In the genomic region with DNA sequence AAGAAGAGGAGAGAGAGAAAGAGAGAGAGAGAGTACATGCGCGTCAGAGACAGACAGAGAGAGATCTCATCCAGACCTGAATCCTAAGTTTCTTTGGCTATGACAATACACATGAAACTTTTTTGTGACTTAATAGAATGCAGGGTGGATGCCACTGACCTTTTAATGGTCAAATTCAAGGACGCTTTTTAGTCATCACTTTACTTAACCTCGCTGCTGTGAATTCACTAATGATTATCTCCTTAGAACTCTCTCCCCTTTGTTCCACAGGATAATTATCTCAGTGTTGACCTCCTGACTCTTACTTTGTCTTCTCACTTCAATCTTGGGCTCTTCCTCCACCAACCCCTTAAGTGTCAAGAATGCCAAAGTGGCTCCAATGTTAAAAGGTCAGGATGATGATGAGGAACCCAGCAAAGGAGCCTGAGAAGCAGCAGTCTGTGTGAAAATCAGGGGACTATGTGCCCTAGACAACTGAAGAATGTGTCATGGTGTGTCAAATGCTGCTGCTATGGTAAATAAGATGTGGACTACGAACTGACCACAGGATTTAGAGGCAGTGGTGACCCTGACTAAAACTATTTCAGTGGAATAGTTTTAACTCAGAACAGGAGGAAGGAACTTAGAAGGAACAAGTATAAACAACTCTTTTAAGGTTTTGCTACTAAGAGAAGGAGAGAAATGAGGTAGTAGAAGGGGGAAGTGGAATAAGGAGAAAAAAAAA, we compare ENCODE assay signal across 17 cellular contexts.
A peak's percentile ranks its signal among the peaks of the same experiment; 100 is the strongest.
DNase-seq lines count a peak whose midpoint lies in the region; ATAC-seq lines count a peak whose summit lies in the region.
"Had no signal": no experiment of that assay in that cellular context is flagged by ENCODE, and none has a peak within 500 bp of the region (broad histone marks: within the 10 kb centered on the region; RNA-seq: fewer than 3 reads in every experiment).

No MANE protein-coding gene starts in this region.

- no peak for DNase-seq in activated T-cell treated with anti-CD3 and anti-CD28 coated beads, Interleukin-2, amount 50 U/mL, for 72 hours
- no peak for DNase-seq in activated T-cell treated with anti-CD3 and anti-CD28 coated beads for 4 hours
- DNase-seq in amniotic stem cell (lab: John Stamatoyannopoulos, UW) = peak; percentile 19
- DNase-seq in medulla oblongata (ENCODE audit: extremely low spot score) = peak; percentile 28
- no peak for DNase-seq in NCI-H2081 (lab: John Stamatoyannopoulos, UW)
- no peak for DNase-seq in COLO668 (lab: John Stamatoyannopoulos, UW; ENCODE audit: unreplicated experiment)
- no peak for DNase-seq in NCI-H128 (lab: John Stamatoyannopoulos, UW; ENCODE audit: unreplicated experiment)
- DNase-seq: activated naive CD8-positive, alpha-beta T cell treated with anti-CD3 and anti-CD28 coated beads, Interleukin-2, amount 10 ng/mL, durations not matched to agents 7 days and 5 days; DMS79; gastrocnemius medialis; kidney glomerular epithelial cell; NCI-H1048; NCI-H446; RPMI8226; small intestine; transverse colon had no signal

- no peak overlapping the region for H3K4me3 Mint-ChIP-seq in activated T-cell treated with anti-CD3 and anti-CD28 coated beads, Interleukin-2, amount 50 U/mL, for 72 hours
- H3K4me3 Mint-ChIP-seq: activated naive CD8-positive, alpha-beta T cell treated with anti-CD3 and anti-CD28 coated beads, Interleukin-2, amount 10 ng/mL, durations not matched to agents 7 days and 5 days had no signal

- no peaks in the 10 kb centered on the region for H3K9me3 Mint-ChIP-seq in activated T-cell treated with anti-CD3 and anti-CD28 coated beads, Interleukin-2, amount 50 U/mL, for 72 hours
- H3K9me3 Mint-ChIP-seq: activated naive CD8-positive, alpha-beta T cell treated with anti-CD3 and anti-CD28 coated beads, Interleukin-2, amount 10 ng/mL, durations not matched to agents 7 days and 5 days had no signal

- H3K36me3 Mint-ChIP-seq in activated T-cell treated with anti-CD3 and anti-CD28 coated beads, Interleukin-2, amount 50 U/mL, for 72 hours (ENCODE audit: insufficient read depth in 2 of 2) = peaks cover 0 to 5% of the 10 kb centered on the region in 2 donors

- H3K27ac Mint-ChIP-seq in activated T-cell treated with anti-CD3 and anti-CD28 coated beads, Interleukin-2, amount 50 U/mL, for 72 hours = peak overlapping the region; percentile 64
- H3K27ac Mint-ChIP-seq: activated naive CD8-positive, alpha-beta T cell treated with anti-CD3 and anti-CD28 coated beads, Interleukin-2, amount 10 ng/mL, durations not matched to agents 7 days and 5 days had no signal

- H3K27me3 Mint-ChIP-seq in activated T-cell treated with anti-CD3 and anti-CD28 coated beads, Interleukin-2, amount 50 U/mL, for 72 hours (ENCODE audit: low read depth) = no peaks in the 10 kb centered on the region
- H3K27me3 Mint-ChIP-seq: activated naive CD8-positive, alpha-beta T cell treated with anti-CD3 and anti-CD28 coated beads, Interleukin-2, amount 10 ng/mL, durations not matched to agents 7 days and 5 days had no signal

- H3K4me1 Mint-ChIP-seq in activated T-cell treated with anti-CD3 and anti-CD28 coated beads, Interleukin-2, amount 50 U/mL, for 72 hours (ENCODE audit: low read depth) = no peaks in the 10 kb centered on the region
- H3K4me1 Mint-ChIP-seq: activated naive CD8-positive, alpha-beta T cell treated with anti-CD3 and anti-CD28 coated beads, Interleukin-2, amount 10 ng/mL, durations not matched to agents 7 days and 5 days had no signal

- ATAC-seq in activated T-cell treated with anti-CD3 and anti-CD28 coated beads, Interleukin-2, amount 50 U/mL, for 72 hours (replicated peaks in 1 of 2) = no peak
- ATAC-seq in GM21737 (IDR thresholded peaks at IDR 0.05; ENCODE audit: unreplicated experiment) = no peak
- ATAC-seq: gastrocnemius medialis had no signal

Comparison
In these comparisons a context has a peak if more than half of its experiments do, and no peak if none do; other contexts are left out.
1. DNase-seq: peak in amniotic stem cell (single experiment) and medulla oblongata (single experiment); none in activated T-cell treated with anti-CD3 and anti-CD28 coated beads, Interleukin-2, amount 50 U/mL, for 72 hours (0 of 2), activated T-cell treated with anti-CD3 and anti-CD28 coated beads for 4 hours (single experiment), NCI-H2081 (0 of 2), COLO668 (single experiment) and NCI-H128 (single experiment).